7 cellular contexts compared by ENCODE assay signal in genomic region chr7:50898604-50899477, GRCh38.
DNase-seq lines count a peak whose midpoint lies in the region; ATAC-seq, FAIRE-seq and TF ChIP-seq lines count a peak whose summit lies in the region.
"Not testable (repeated sequence)": the region's sequence is repeated elsewhere in the genome, so short reads cannot be mapped to it uniquely, and the experiment has no call there.

No MANE protein-coding gene starts in this region.

- not testable (repeated sequence) for H3F3A ChIP-seq in GM23338 (replicated peaks; ENCODE audit: low read depth)

- 2% methylated on average over 22 of the region's 31 CpGs for WGBS in K562 (ENCODE audit: insufficient coverage, low coverage, missing lambda C conversion rate)

- not testable (repeated sequence) for H4K20me1 ChIP-seq in GM23338 (replicated peaks; ENCODE audit: insufficient read depth); K562 (replicated peaks; ENCODE audit: control insufficient read depth, insufficient read depth, low read length)

- not testable (repeated sequence) for TF ChIP-seq CTCF in Caco-2 (IDR thresholded peaks at IDR 0.05; ENCODE audit: insufficient read depth in 1 of 2, low read depth in 1 of 2, low read length in 1 of 2, severe bottlenecking in 1 of 2, unreplicated experiment in 1 of 2); GM23338 (conservative IDR thresholded peaks at IDR 0.05; ENCODE audit: low read depth in 2 of 2); K562 (IDR thresholded peaks at IDR 0.05 in 2 of 3, conservative IDR thresholded peaks at IDR 0.05 in 1 of 3; ENCODE audit: insufficient read depth in 2 of 3, low read depth in 1 of 3, low read length in 3 of 3)

- not testable (repeated sequence) for ATAC-seq in GM23338
- peak; percentile 71 for ATAC-seq in K562

- intact Hi-C loops in Caco-2 (cut with micrococcal nuclease; ENCODE audit: unreplicated experiment); K562 (cut with micrococcal nuclease): not testable (repeated sequence)

- not testable (repeated sequence) for H3K4me1 Mint-ChIP-seq in Caco-2 (ENCODE audit: low read depth, unreplicated experiment); GM23338

- CTCF ChIA-PET in Caco-2 (lab: Charles Lee): interaction anchor here (0.9 to 1.1 kb wide), 2 partner anchors 107 to 262 kb away, joined by 3 read pairs; no protein-coding TSS in a partner anchor
- CTCF ChIA-PET in K562 (lab: Yijun Ruan, JAX; ENCODE audit: low intra/inter-chr PET ratio): not testable (repeated sequence)

- H3K4me3 Mint-ChIP-seq in Caco-2 (ENCODE audit: unreplicated experiment) (peak overlapping the region; percentile 79), GM23338 (0 out of 3 replicates have a peak overlapping the region, but pooled peaks have one; percentile 16)

- peaks cover 14% of the 10 kb centered on the region; the same call in 1 of the 2 replicates for H3K4me1 ChIP-seq in Caco-2
- H3K4me1 ChIP-seq in GM23338 (ENCODE audit: insufficient read depth); K562 (replicated peaks in 1 of 2; ENCODE audit: control insufficient read depth in 2 of 2, insufficient read depth in 2 of 2, low read length in 2 of 2): not testable (repeated sequence)

- not testable (repeated sequence) for H3K36me3 Mint-ChIP-seq in Caco-2 (ENCODE audit: insufficient read depth, unreplicated experiment)
- H3K36me3 Mint-ChIP-seq in GM23338 (ENCODE audit: low read depth): peaks cover 28% of the 10 kb centered on the region

- not testable (repeated sequence) for H3K9me3 Mint-ChIP-seq in Caco-2 (ENCODE audit: unreplicated experiment)
- peaks cover 22% of the 10 kb centered on the region for H3K9me3 Mint-ChIP-seq in GM23338

- H3K4me3 ChIP-seq in Caco-2 (ENCODE audit: low read depth, low read length) (peak overlapping the region; percentile 46), GM23338 (peak overlapping the region; percentile 40; the same call in 1 of the 2 replicates), K562 (peak overlapping the region; percentile 25)

- not testable (repeated sequence) for H3K9me3 ChIP-seq in Caco-2; K562 (replicated peaks; ENCODE audit: control insufficient read depth, insufficient read depth, low read depth, low read length)

- peak overlapping the region; percentile 94 for H3K27ac Mint-ChIP-seq in Caco-2 (ENCODE audit: unreplicated experiment)
- H3K27ac Mint-ChIP-seq in GM23338: peak overlapping the region; percentile 81

- H3K36me3 ChIP-seq in Caco-2 (ENCODE audit: control insufficient read depth, insufficient read depth, low read length); GM23338 (ENCODE audit: insufficient read depth); K562 (ENCODE audit: control insufficient read depth, insufficient read depth, low read length): not testable (repeated sequence)

- POLR2A ChIA-PET in Caco-2 (lab: Charles Lee): interaction anchor here (0.6 kb wide), 2 partner anchors 13 to 22 kb away, joined by 3 to 13 read pairs; no protein-coding TSS in a partner anchor
- POLR2A ChIA-PET in K562 (lab: Yijun Ruan, JAX): interaction anchor here (0.7 kb wide), 1 partner anchor 40 kb away, joined by 3 read pairs; no protein-coding TSS in a partner anchor

- peak; percentile 61 to 70 for DNase-seq in Caco-2
- peak; percentile 14 for DNase-seq in GM23338 (ENCODE audit: low spot score)
- peak; percentile 23 for DNase-seq in NCI-H146 (lab: John Stamatoyannopoulos, UW)
- DNase-seq in NCI-H510A treated with DMSO at 0.1 percent for 48 hours (lab: John Stamatoyannopoulos, UW): peak; percentile 36
- peak; percentile 20 for DNase-seq in RPMI7951 (ENCODE audit: low read depth)
- peak in 1 of 4 experiments; percentile 23 for DNase-seq in K562 (ENCODE audit: extremely low read depth in 1 of 4, low spot score in 3 of 4)
- DNase-seq in kidney tubule cell (ENCODE audit: low spot score): peak; percentile 33

- TF ChIP-seq EP300 in K562 (IDR thresholded peaks at IDR 0.05; ENCODE audit: low read length): not testable (repeated sequence)

- H3K27me3 ChIP-seq in Caco-2 (replicated peaks; ENCODE audit: control insufficient read depth, insufficient read depth, low read length); GM23338 (ENCODE audit: insufficient read depth); K562 (ENCODE audit: control insufficient read depth in 2 of 2, insufficient read depth in 2 of 2, low read length in 2 of 2): not testable (repeated sequence)

- H2AFZ ChIP-seq in GM23338: peak overlapping the region; percentile 43; the same call in 1 of the 2 replicates
- H2AFZ ChIP-seq in K562 (ENCODE audit: low read depth, low read length): peak overlapping the region; percentile 81

- not testable (repeated sequence) for H3K9me1 ChIP-seq in K562 (ENCODE audit: control insufficient read depth, insufficient read depth, low read length)

- not testable (repeated sequence) for H3K4me2 ChIP-seq in GM23338; K562 (ENCODE audit: insufficient read depth, low read length)

- peak overlapping the region; percentile 50; the same call in 1 of the 2 replicates for H3K27ac ChIP-seq in GM23338 (ENCODE audit: low read depth)
- not testable (repeated sequence) for H3K27ac ChIP-seq in K562 (ENCODE audit: extremely low read depth, low read depth, low read length)

- BruUV-seq in Caco-2 (replicated peaks; lab: Mats Ljungman, UMichigan) (TSS peak; percentile 64), K562 (replicated peaks; lab: Mats Ljungman, UMichigan) (TSS peak; percentile 61)

- FAIRE-seq in K562 (lab: Jason Lieb, UNC): not testable (repeated sequence)

- peak; percentile 53; the same call in 1 of the 2 replicates for TF ChIP-seq POLR2A in K562 (conservative IDR thresholded peaks at IDR 0.05)

- H3K9me2 ChIP-seq in GM23338 (ENCODE audit: insufficient read depth): not testable (repeated sequence)

- H3K9ac ChIP-seq in K562 (ENCODE audit: insufficient read depth in 1 of 2, low read depth in 2 of 2, low read length in 2 of 2): not testable (repeated sequence)

- H3K79me2 ChIP-seq in GM23338 (replicated peaks; ENCODE audit: insufficient read depth); K562 (ENCODE audit: control insufficient read depth, insufficient read depth, low read length): not testable (repeated sequence)

- in situ Hi-C loops in K562 (cut with MboI): not testable (repeated sequence)

- TF ChIP-seq RAD21 in K562 (CRISPR knock-in tag; conservative IDR thresholded peaks at IDR 0.05 in 1 of 2, IDR thresholded peaks at IDR 0.05 in 1 of 2): not testable (repeated sequence)

- H3K27me3 Mint-ChIP-seq in Caco-2 (ENCODE audit: insufficient read depth, unreplicated experiment); GM23338 (ENCODE audit: insufficient read depth, low read depth, poor library complexity): not testable (repeated sequence)

TF ChIP-seq in K562, 482 proteins besides CTCF, POLR2A, EP300 and RAD21 (continues in another document):
- peak; percentile 40 for TF ChIP-seq TAF9B (IDR thresholded peaks at IDR 0.05; ENCODE audit: partially characterized antibody)
- peak; percentile 75 to 78; a peak in 3 of 4 replicates for TF ChIP-seq FOXK2 (conservative IDR thresholded peaks at IDR 0.05 in 1 of 2, IDR thresholded peaks at IDR 0.05 in 1 of 2; ENCODE audit: low read depth in 2 of 2)
- 0 out of 2 replicates have a peak, but pooled peaks have one; percentile 16 for TF ChIP-seq ARID1B (IDR thresholded peaks at IDR 0.05)
- TF ChIP-seq RBFOX2 (IDR thresholded peaks at IDR 0.05; ENCODE audit: low read depth, low read length): peak; percentile 25; the same call in 1 of the 2 replicates
- 0 out of 2 replicates have a peak, but pooled peaks have one; percentile 11 for TF ChIP-seq EGR1 (conservative IDR thresholded peaks at IDR 0.05)
- TF ChIP-seq PHF8 (IDR thresholded peaks at IDR 0.05; ENCODE audit: borderline replicate concordance, low read length): peak; percentile 12; the same call in 1 of the 2 replicates
